Comparison of ENCODE assay signal across 17 cellular contexts in genomic region chr15:62771234-62771633, GRCh38.
DNase-seq lines count a peak whose midpoint lies in the region; ATAC-seq and TF ChIP-seq lines count a peak whose summit lies in the region.
"Had no signal": no experiment of that assay in that cellular context is flagged by ENCODE, and none has a peak within 500 bp of the region (broad histone marks: within the 10 kb centered on the region; RNA-seq: fewer than 3 reads in every experiment).

No MANE protein-coding gene starts in this region.

- no peak overlapping the region for H3K4me3 Mint-ChIP-seq in stimulated activated naive B cell treated with anti-CD40 and anti-IgM and Interleukin-4, amounts not matched to agents 10 μg/mL and 1 μg/mL and 100 μg/mL, for 72 hours

- TF ChIP-seq CTCF in mammary epithelial cell (conservative IDR thresholded peaks at IDR 0.05 in 1 of 2, IDR thresholded peaks at IDR 0.05 in 1 of 2; ENCODE audit: extremely low read depth in 1 of 2, insufficient read depth in 1 of 2, low read depth in 1 of 2, low read length in 2 of 2) (no peak), sigmoid colon (IDR thresholded peaks at IDR 0.05) (no peak)

- H3K36me3 ChIP-seq in mammary epithelial cell (ENCODE audit: insufficient read depth, low read length) (no peaks in the 10 kb centered on the region), sigmoid colon (peaks cover 0 to 10% (median 2%) of the 10 kb centered on the region in 4 donors)

- CTCF ChIA-PET in mammary epithelial cell (lab: Charles Lee; ENCODE audit: low non-redundant PET), result no interaction called here

- H2AFZ ChIP-seq in mammary epithelial cell (ENCODE audit: low read depth, low read length), result no peak overlapping the region

- H3K9me3 ChIP-seq in mammary epithelial cell (replicated peaks; ENCODE audit: insufficient read depth, low read length) (no peaks in the 10 kb centered on the region), sigmoid colon (no peaks in the 10 kb centered on the region)
- H3K9me3 ChIP-seq: A549 had no signal

- no peaks in the 10 kb centered on the region for H3K9me3 Mint-ChIP-seq in stimulated activated naive B cell treated with anti-CD40 and anti-IgM and Interleukin-4, amounts not matched to agents 10 μg/mL and 1 μg/mL and 100 μg/mL, for 72 hours

- peak; percentile 5 for ATAC-seq in left ventricle myocardium superior
- ATAC-seq in Right ventricle myocardium superior (ENCODE audit: poor library complexity), result no peak
- no peak for ATAC-seq in GM18861 (IDR thresholded peaks at IDR 0.05; ENCODE audit: unreplicated experiment)
- ATAC-seq in stimulated activated naive B cell treated with anti-CD40 and anti-IgM and Interleukin-4, amounts not matched to agents 10 μg/mL and 1 μg/mL and 100 μg/mL, for 72 hours (replicated peaks), result no peak

- peak overlapping the region; percentile 41 for H3K4me2 ChIP-seq in mammary epithelial cell (ENCODE audit: insufficient read depth, low read depth, low read length)
- H3K4me2 ChIP-seq: A549 had no signal

- H3K9ac ChIP-seq in mammary epithelial cell (ENCODE audit: insufficient read depth, low read length), result no peak overlapping the region

- in situ Hi-C loops in mammary epithelial cell (cut with MboI; ENCODE audit: low sequenced_read_pairs in 2 of 2), result no loop called here

- H3K4me1 Mint-ChIP-seq in stimulated activated naive B cell treated with anti-CD40 and anti-IgM and Interleukin-4, amounts not matched to agents 10 μg/mL and 1 μg/mL and 100 μg/mL, for 72 hours, result no peaks in the 10 kb centered on the region

- H3K27me3 ChIP-seq in mammary epithelial cell (ENCODE audit: insufficient read depth, low read length) (no peaks in the 10 kb centered on the region), sigmoid colon (no peaks in the 10 kb centered on the region)

- TF ChIP-seq POLR2A in sigmoid colon (IDR thresholded peaks at IDR 0.05), result no peak

- no peaks in the 10 kb centered on the region for H3K36me3 Mint-ChIP-seq in stimulated activated naive B cell treated with anti-CD40 and anti-IgM and Interleukin-4, amounts not matched to agents 10 μg/mL and 1 μg/mL and 100 μg/mL, for 72 hours

- no peaks in the 10 kb centered on the region for H3K79me2 ChIP-seq in mammary epithelial cell (ENCODE audit: insufficient read depth, low read length)

- WGBS in mammary epithelial cell (ENCODE audit: low coverage, missing lambda C conversion rate), result 100% methylated on average over 2 of the region's 2 CpGs
- WGBS in sigmoid colon, 2 donors, result 93 to 94% methylated on average over 2 of the region's 2 CpGs

- intact Hi-C loops in left ventricle myocardium superior (cut with micrococcal nuclease) (no loop called here), Right ventricle myocardium superior (cut with DNase I) (no loop called here), mammary epithelial cell (cut with micrococcal nuclease) (no loop called here), sigmoid colon (cut with DNase I) (no loop called here)

- no peaks in the 10 kb centered on the region for H4K20me1 ChIP-seq in mammary epithelial cell (ENCODE audit: insufficient read depth, low read length)

- H3K4me3 ChIP-seq in mammary epithelial cell (replicated peaks in 1 of 3; ENCODE audit: insufficient read depth in 1 of 3, low read depth in 2 of 3, low read length in 3 of 3), result no peak overlapping the region
- H3K4me3 ChIP-seq in sigmoid colon, result no peak overlapping the region
- H3K4me3 ChIP-seq: A549 had no signal

- BruUV-seq in mammary epithelial cell (replicated peaks; lab: Mats Ljungman, UMichigan), result no TSS peak

- H3K27me3 Mint-ChIP-seq in stimulated activated naive B cell treated with anti-CD40 and anti-IgM and Interleukin-4, amounts not matched to agents 10 μg/mL and 1 μg/mL and 100 μg/mL, for 72 hours, result no peaks in the 10 kb centered on the region

- H3K4me1 ChIP-seq in mammary epithelial cell (ENCODE audit: insufficient read depth, low read length), result peaks cover 31% of the 10 kb centered on the region
- H3K4me1 ChIP-seq in sigmoid colon, result peaks cover 0 to 25% (median 22%) of the 10 kb centered on the region in 4 donors
- H3K4me1 ChIP-seq: A549 had no signal

- DNase-seq in left ventricle myocardium superior (no peak), Right ventricle myocardium superior (no peak), mammary epithelial cell (no peak), sigmoid colon (no peak), GM03348 (ENCODE audit: low spot score) (no peak), NCI-H1048 (lab: John Stamatoyannopoulos, UW) (no peak)
- no peak for DNase-seq in stimulated activated naive B cell treated with anti-CD40 and anti-IgM and Interleukin-4, amounts not matched to agents 10 μg/mL and 1 μg/mL and 100 μg/mL, for 72 hours
- DNase-seq: DMS79 treated with DMSO at 0.1 percent for 48 hours, GF-D8, KG1, NCI-H1930, NCI-H2171, NCI-H446 treated with DMSO at 0.1 percent for 48 hours, NCI-H748 treated with DMSO at 0.1 percent for 48 hours, SHP77 had no signal

- H3K27ac Mint-ChIP-seq in stimulated activated naive B cell treated with anti-CD40 and anti-IgM and Interleukin-4, amounts not matched to agents 10 μg/mL and 1 μg/mL and 100 μg/mL, for 72 hours, result no peak overlapping the region

- H3K27ac ChIP-seq in mammary epithelial cell (ENCODE audit: insufficient read depth, low read depth, low read length), result no peak overlapping the region
- peak overlapping the region in 2 of 4 donors; percentile 45 to 68 for H3K27ac ChIP-seq in sigmoid colon
- H3K27ac ChIP-seq: A549 had no signal

- dilution Hi-C loops in mammary epithelial cell (cut with HindIII; ENCODE audit: low sequenced_read_pairs), result loop anchor here (5.0 kb wide), 1 partner anchor 76 kb away; no protein-coding TSS in a partner anchor

- TF ChIP-seq EP300 in sigmoid colon (IDR thresholded peaks at IDR 0.05), result peak in 3 of 4 donors; percentile 16 to 68 (median 41)
